In the genomic region with DNA sequence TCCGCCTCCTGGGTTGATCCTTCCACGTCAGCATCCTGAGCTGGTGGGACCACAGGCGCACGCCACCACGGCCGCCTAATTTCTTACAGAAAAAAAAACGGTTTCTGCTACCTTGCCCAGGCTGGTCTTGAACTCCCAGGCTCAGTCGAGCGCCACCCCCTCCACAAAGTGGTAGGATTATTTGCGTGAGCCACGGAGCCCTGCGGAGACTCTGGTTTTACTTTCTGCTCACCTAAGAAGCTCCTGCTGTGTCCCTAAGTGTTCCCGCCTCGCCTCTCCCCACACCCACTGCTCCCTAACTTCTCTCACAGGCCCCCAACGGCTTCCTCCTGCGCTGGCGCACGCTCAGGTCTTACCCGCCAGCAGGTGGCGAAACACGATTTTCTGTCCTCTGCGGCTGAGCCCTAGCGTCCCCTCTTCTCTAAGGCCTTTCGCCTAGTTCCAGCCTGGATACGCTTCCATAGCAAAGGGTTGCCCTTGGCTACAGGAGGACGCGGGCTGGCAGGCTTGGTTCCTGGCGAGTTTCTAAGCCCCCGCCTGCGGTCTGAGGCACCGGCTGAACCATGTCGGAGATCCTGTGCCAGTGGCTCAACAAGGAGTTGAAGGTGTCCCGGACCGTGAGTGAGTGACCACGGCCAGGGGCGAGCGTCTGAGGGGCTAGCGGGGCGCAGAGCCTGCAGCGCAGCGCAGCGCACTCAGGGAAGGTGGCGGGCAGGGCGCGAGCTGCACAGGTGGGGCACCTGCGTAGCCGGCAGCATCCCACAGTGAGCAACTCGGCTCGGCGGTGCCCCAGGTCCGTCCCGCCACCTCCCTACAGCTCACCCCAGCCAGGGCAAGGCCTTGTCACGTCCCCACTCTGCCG, we compare ENCODE assay signal across 8 cellular contexts. TPM values are rescaled to one million over a fixed set of nuclear protein-coding genes. Genes with fewer than 3 reads are reported as not detected.
DNase-seq lines count a peak whose midpoint lies in the region; ATAC-seq and TF ChIP-seq lines count a peak whose summit lies in the region.

A gene with protein sequence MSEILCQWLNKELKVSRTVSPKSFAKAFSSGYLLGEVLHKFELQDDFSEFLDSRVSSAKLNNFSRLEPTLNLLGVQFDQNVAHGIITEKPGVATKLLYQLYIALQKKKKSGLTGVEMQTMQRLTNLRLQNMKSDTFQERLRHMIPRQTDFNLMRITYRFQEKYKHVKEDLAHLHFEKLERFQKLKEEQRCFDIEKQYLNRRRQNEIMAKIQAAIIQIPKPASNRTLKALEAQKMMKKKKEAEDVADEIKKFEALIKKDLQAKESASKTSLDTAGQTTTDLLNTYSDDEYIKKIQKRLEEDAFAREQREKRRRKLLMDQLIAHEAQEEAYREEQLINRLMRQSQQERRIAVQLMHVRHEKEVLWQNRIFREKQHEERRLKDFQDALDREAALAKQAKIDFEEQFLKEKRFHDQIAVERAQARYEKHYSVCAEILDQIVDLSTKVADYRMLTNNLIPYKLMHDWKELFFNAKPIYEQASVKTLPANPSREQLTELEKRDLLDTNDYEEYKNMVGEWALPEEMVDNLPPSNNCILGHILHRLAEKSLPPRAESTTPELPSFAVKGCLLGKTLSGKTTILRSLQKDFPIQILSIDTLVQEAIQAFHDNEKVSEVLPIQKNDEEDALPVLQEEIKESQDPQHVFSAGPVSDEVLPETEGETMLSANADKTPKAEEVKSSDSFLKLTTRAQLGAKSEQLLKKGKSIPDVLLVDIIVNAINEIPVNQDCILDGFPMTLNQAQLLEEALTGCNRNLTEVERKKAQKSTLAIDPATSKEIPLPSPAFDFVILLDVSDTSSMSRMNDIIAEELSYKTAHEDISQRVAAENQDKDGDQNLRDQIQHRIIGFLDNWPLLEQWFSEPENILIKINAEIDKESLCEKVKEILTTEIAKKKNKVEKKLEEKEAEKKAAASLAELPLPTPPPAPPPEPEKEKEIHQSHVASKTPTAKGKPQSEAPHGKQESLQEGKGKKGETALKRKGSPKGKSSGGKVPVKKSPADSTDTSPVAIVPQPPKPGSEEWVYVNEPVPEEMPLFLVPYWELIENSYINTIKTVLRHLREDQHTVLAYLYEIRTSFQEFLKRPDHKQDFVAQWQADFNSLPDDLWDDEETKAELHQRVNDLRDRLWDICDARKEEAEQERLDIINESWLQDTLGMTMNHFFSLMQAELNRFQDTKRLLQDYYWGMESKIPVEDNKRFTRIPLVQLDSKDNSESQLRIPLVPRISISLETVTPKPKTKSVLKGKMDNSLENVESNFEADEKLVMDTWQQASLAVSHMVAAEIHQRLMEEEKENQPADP (N-terminal part only) (plus strand): TSS at position 429 of the 862 bp plus-strand sequence. CDS start 135 bp downstream, at position 564.

- peaks cover 6% of the 10 kb centered on the region for H3K4me1 ChIP-seq in CD8-positive, alpha-beta memory T cell (ENCODE audit: insufficient read depth, low read length)
- H3K4me1 ChIP-seq in adrenal gland (replicated peaks in 1 of 2) = no peaks in the 10 kb centered on the region
- H3K4me1 ChIP-seq in transverse colon = peaks cover 4 to 14% (median 5%) of the 10 kb centered on the region in 4 donors

- no peaks in the 10 kb centered on the region for H3K36me3 ChIP-seq in CD8-positive, alpha-beta memory T cell (ENCODE audit: insufficient read depth, low read length)
- no peaks in the 10 kb centered on the region for H3K36me3 ChIP-seq in adrenal gland (replicated peaks in 1 of 2)
- no peaks in the 10 kb centered on the region for H3K36me3 ChIP-seq in transverse colon

- peaks cover 0 to 3% of the 10 kb centered on the region in 2 donors for H3K27me3 Mint-ChIP-seq in CD8-positive, alpha-beta memory T cell

- peak; percentile 93 for ATAC-seq in GM21423 (IDR thresholded peaks at IDR 0.05; ENCODE audit: unreplicated experiment)
- ATAC-seq in left cardiac atrium = peak; percentile 99 to 100

- WGBS in adrenal gland, 4 donors = 2 to 7% (median 4%) methylated on average over 27 to 54 of the region's 54 CpGs
- 14 to 37% methylated on average over 2 to 54 of the region's 54 CpGs for WGBS in transverse colon (ENCODE audit: low coverage in 1 of 2), 2 donors

- peaks cover 0 to 8% (median 5%) of the 10 kb centered on the region in 5 donors for H3K9me3 Mint-ChIP-seq in CD8-positive, alpha-beta memory T cell

- intact Hi-C loops in adrenal gland (cut with DNase I) = loop anchor here in 1 of 2 donors (2.0 kb wide), 1 partner anchor 307 kb away; no protein-coding TSS in a partner anchor
- intact Hi-C loops in left cardiac atrium (cut with DNase I) = loop anchor here (5.0 to 10.0 kb wide), 2 partner anchors 305 to 307 kb away; no protein-coding TSS in a partner anchor
- intact Hi-C loops in transverse colon (cut with DNase I; ENCODE audit: low total_unique reads) = no loop called here

- H3K4me3 ChIP-seq in CD8-positive, alpha-beta memory T cell (ENCODE audit: low read length) = peak within 1 kb of the TSS; percentile 88
- H3K4me3 ChIP-seq in adrenal gland = peak within 1 kb of the TSS; percentile 71 to 86 (median 78)
- H3K4me3 ChIP-seq in transverse colon = peak within 1 kb of the TSS; percentile 54 to 63 (median 58)

- no peaks in the 10 kb centered on the region for H3K9me3 ChIP-seq in CD8-positive, alpha-beta memory T cell (ENCODE audit: low read length)
- H3K9me3 ChIP-seq in adrenal gland (replicated peaks in 1 of 3) (no peaks in the 10 kb centered on the region), transverse colon (no peaks in the 10 kb centered on the region)

- no peaks in the 10 kb centered on the region for H3K27me3 ChIP-seq in CD8-positive, alpha-beta memory T cell (ENCODE audit: insufficient read depth, low read length, poor library complexity, severe bottlenecking)
- no peaks in the 10 kb centered on the region for H3K27me3 ChIP-seq in adrenal gland
- H3K27me3 ChIP-seq in transverse colon = no peaks in the 10 kb centered on the region

- POLR2A ChIA-PET in CD8-positive, alpha-beta memory T cell (lab: Charles Lee) = interaction anchor here (1.0 to 1.3 kb wide), 2 partner anchors 205 to 306 kb away, joined by 3 to 5 read pairs; no protein-coding TSS in a partner anchor

- H3K27ac ChIP-seq in CD8-positive, alpha-beta memory T cell (ENCODE audit: low read depth, low read length) = peak within 1 kb of the TSS; percentile 58
- H3K27ac ChIP-seq in adrenal gland = peak within 1 kb of the TSS in 1 of 5 donors; percentile 42
- H3K27ac ChIP-seq in transverse colon = peak within 1 kb of the TSS in 3 of 4 donors; percentile 27 to 63 (median 32)

- TF ChIP-seq CTCF in adrenal gland (IDR thresholded peaks at IDR 0.05) (peak; percentile 62 to 84 (median 82)), transverse colon (IDR thresholded peaks at IDR 0.05) (peak; percentile 59 to 82 (median 74))

- TF ChIP-seq POLR2A in adrenal gland (IDR thresholded peaks at IDR 0.05) = no peak
- TF ChIP-seq POLR2A in transverse colon (IDR thresholded peaks at IDR 0.05) = no peak

- peak within 1 kb of the TSS; percentile 79 to 100 (median 98) for H3K27ac Mint-ChIP-seq in CD8-positive, alpha-beta memory T cell

- peaks cover 0 to 6% (median 5%) of the 10 kb centered on the region in 3 donors for H3K36me3 Mint-ChIP-seq in CD8-positive, alpha-beta memory T cell

- in situ Hi-C loops in transverse colon (cut with MboI; ENCODE audit: low pct_ligation_motif_present in 1 of 4, low pct_unique_long_range_greater_than_20kb in 1 of 4, low sequenced_read_pairs in 3 of 4) = loop anchor here in 1 of 4 donors (25.0 kb wide), 1 partner anchor 530 kb away; no protein-coding TSS in a partner anchor

- CTCF ChIA-PET in CD8-positive, alpha-beta memory T cell (lab: Charles Lee) = interaction anchor here (0.7 to 3.1 kb wide), 13 partner anchors 10 to 314 kb away, joined by 3 to 45 read pairs (median 3); no protein-coding TSS in a partner anchor

- H3K4me1 Mint-ChIP-seq in CD8-positive, alpha-beta memory T cell = peaks cover 22 to 40% (median 30%) of the 10 kb centered on the region in 3 donors

- no peak for TF ChIP-seq EP300 in transverse colon (IDR thresholded peaks at IDR 0.05; ENCODE audit: low read depth)

- peak; percentile 53 to 84 (median 76) for DNase-seq in CD8-positive, alpha-beta memory T cell
- DNase-seq in LHCN-M2 (ENCODE audit: low read depth) (peak; percentile 80), T follicular helper cell (ENCODE audit: low read depth) (peak; percentile 61), adrenal gland (peak; percentile 80 to 94 (median 89)), left cardiac atrium (peak; percentile 86), pons (ENCODE audit: low spot score) (peak; percentile 80), transverse colon (peak; percentile 84)

- peak within 1 kb of the TSS; percentile 85 to 97 (median 95) for H3K4me3 Mint-ChIP-seq in CD8-positive, alpha-beta memory T cell

RNA-seq across cellular contexts. Expression of the gene that starts here (rescaled TPM):
- 1 to 10 TPM; 5.3 to 6.8 TPM for total RNA-seq in CD8-positive, alpha-beta memory T cell
- polyA plus RNA-seq in CD8-positive, alpha-beta memory T cell = 5.5 TPM
- total RNA-seq in LHCN-M2 (2014; rRNA removed) (1.6 and 1.9 TPM in 2 replicates), adrenal gland (10 to 100 TPM in 3 of 8 donors, 1 to 10 TPM in 5; 3.3 to 19.7 (median 8.8) TPM), left cardiac atrium (1 to 10 TPM; 2.6 to 2.8 TPM), transverse colon (1 to 10 TPM in 3 of 4 donors, not detected in 1; 2.4 to 9.4 (median 5.1) TPM)
- 0.66 TPM for polyA plus RNA-seq in LHCN-M2 (2012)
- 1 to 10 TPM; 5.2 to 7.6 (median 6.6) TPM for polyA plus RNA-seq in adrenal gland
